Comparison of ENCODE assay signal across 1 cellular context in genomic region chr12:31326689-31327659, GRCh38.
A peak's percentile ranks its signal among the peaks of the same experiment; 100 is the strongest.
TF ChIP-seq lines count a peak whose summit lies in the region.

No MANE protein-coding gene starts in this region.

TF ChIP-seq in HepG2, 621 proteins besides CTCF, POLR2A, EP300 and RAD21 (continued from another document):
- TF ChIP-seq NFE2L2 (IDR thresholded peaks at IDR 0.05; ENCODE audit: low read length) = no peak
- TF ChIP-seq CBX2 (IDR thresholded peaks at IDR 0.05; ENCODE audit: low read depth, low read length) = peak; percentile 47; the same call in 1 of the 2 replicates
- TF ChIP-seq CBX2 (CRISPR knock-in tag; IDR thresholded peaks at IDR 0.05; ENCODE audit: low read depth) = no peak
- no peak for TF ChIP-seq THAP8 (CRISPR knock-in tag; IDR thresholded peaks at IDR 0.05; ENCODE audit: borderline replicate concordance)
- TF ChIP-seq ZNF180 (CRISPR knock-in tag; IDR thresholded peaks at IDR 0.05; ENCODE audit: borderline replicate concordance, low read depth) = no peak
- TF ChIP-seq KAT2B (IDR thresholded peaks at IDR 0.05; ENCODE audit: borderline replicate concordance, low read depth, low read length) = no peak
- no peak for TF ChIP-seq ZNF816 (CRISPR knock-in tag; IDR thresholded peaks at IDR 0.05; ENCODE audit: borderline replicate concordance)
